Comparison of ENCODE assay signal across 10 cellular contexts in genomic region chr2:42854207-42854818, GRCh38.
A peak's percentile ranks its signal among the peaks of the same experiment; 100 is the strongest.
DNase-seq lines count a peak whose midpoint lies in the region; ATAC-seq, FAIRE-seq and TF ChIP-seq lines count a peak whose summit lies in the region.
"Had no signal": no experiment of that assay in that cellular context is flagged by ENCODE, and none has a peak within 500 bp of the region (broad histone marks: within the 10 kb centered on the region; RNA-seq: fewer than 3 reads in every experiment).

No MANE protein-coding gene starts in this region.

- H3K9me2 ChIP-seq in MM.1S (replicated peaks; ENCODE audit: insufficient read depth, low read length): no peaks in the 10 kb centered on the region

- DNase-seq in astrocyte (ENCODE audit: low read depth) (no peak), Right ventricle myocardium superior (peak; percentile 78), neuronal stem cell (ENCODE audit: low spot score) (no peak), uterus (peak; percentile 70 to 76), MM.1S (no peak), CD1c-positive myeloid dendritic cell (ENCODE audit: extremely low spot score) (no peak)
- DNase-seq: activated CD8-positive, alpha-beta T cell treated with anti-CD3 and anti-CD28 coated beads, Interleukin-2, amount 10 ng/mL, durations not matched to agents 7 days and 5 days had no signal

- no CpG with 5 or more reads among the region's 16 CpGs for whole genome bisulfite sequencing in neuronal stem cell (ENCODE audit: extremely low coverage in 2 of 2, insufficient read length in 2 of 2, insufficient replicate concordance in 1 of 2), 2 donors

- H2BK15ac ChIP-seq in neuronal stem cell (ENCODE audit: low read length): peak overlapping the region; percentile 86

- H4K91ac ChIP-seq in neuronal stem cell (ENCODE audit: low read depth, low read length, poor library complexity): peak overlapping the region; percentile 38

- no peak overlapping the region for H3K4me3 Mint-ChIP-seq in astrocyte (ENCODE audit: unreplicated experiment)
- H3K4me3 Mint-ChIP-seq: activated CD8-positive, alpha-beta T cell treated with anti-CD3 and anti-CD28 coated beads, Interleukin-2, amount 10 ng/mL, durations not matched to agents 7 days and 5 days had no signal

- peak overlapping the region; percentile 51 for H2BK12ac ChIP-seq in neuronal stem cell (ENCODE audit: low read length)

- H3K23ac ChIP-seq in neuronal stem cell (ENCODE audit: low read depth, low read length, poor library complexity): peak overlapping the region; percentile 40

- H3K79me1 ChIP-seq in neuronal stem cell (ENCODE audit: low read depth, low read length): no peaks in the 10 kb centered on the region

- peak overlapping the region; percentile 60 for H2AFZ ChIP-seq in astrocyte (ENCODE audit: low read depth, low read length)
- H2AFZ ChIP-seq in neuronal stem cell (ENCODE audit: low read length): peak overlapping the region; percentile 73
- H2AFZ ChIP-seq in MM.1S (ENCODE audit: low read length): no peak overlapping the region

- no peak overlapping the region for H3K27ac ChIP-seq in astrocyte (ENCODE audit: low read depth, low read length)
- H3K27ac ChIP-seq in neuronal stem cell (replicated peaks; ENCODE audit: low read length): no peak overlapping the region
- peak overlapping the region; percentile 83 to 84 for H3K27ac ChIP-seq in uterus
- no peak overlapping the region for H3K27ac ChIP-seq in MM.1S (ENCODE audit: low read length)
- H3K27ac ChIP-seq: SK-N-MC had no signal

- peaks cover 5% of the 10 kb centered on the region for H3K36me3 Mint-ChIP-seq in astrocyte (ENCODE audit: low read depth, unreplicated experiment)

- H3K14ac ChIP-seq in neuronal stem cell (ENCODE audit: low read length): no peak overlapping the region

- H3K4me1 Mint-ChIP-seq in astrocyte (ENCODE audit: low read depth, unreplicated experiment): no peaks in the 10 kb centered on the region

- H3K79me2 ChIP-seq in astrocyte (ENCODE audit: insufficient read depth, low read length) (no peaks in the 10 kb centered on the region), MM.1S (ENCODE audit: low read length) (no peaks in the 10 kb centered on the region)

- H2BK120ac ChIP-seq in neuronal stem cell (ENCODE audit: low read depth, low read length): peak overlapping the region; percentile 77

- no peak overlapping the region for H3K4ac ChIP-seq in neuronal stem cell (ENCODE audit: low read length)

- peak overlapping the region; percentile 88 for H3K18ac ChIP-seq in neuronal stem cell (ENCODE audit: low read length)

- no peak overlapping the region for H3K4me3 ChIP-seq in astrocyte (ENCODE audit: insufficient read depth, low read depth, low read length)
- no peak overlapping the region for H3K4me3 ChIP-seq in neuronal stem cell (ENCODE audit: low read length in 2 of 2)
- no peak overlapping the region for H3K4me3 ChIP-seq in uterus
- H3K4me3 ChIP-seq in MM.1S (ENCODE audit: low read length): no peak overlapping the region
- H3K4me3 ChIP-seq: SK-N-MC had no signal

- no peak for TF ChIP-seq POLR2A in uterus (IDR thresholded peaks at IDR 0.05)

- no peaks in the 10 kb centered on the region for H3K36me3 ChIP-seq in astrocyte (ENCODE audit: insufficient read depth, low read length)
- no peaks in the 10 kb centered on the region for H3K36me3 ChIP-seq in neuronal stem cell (replicated peaks in 1 of 2; ENCODE audit: control insufficient read depth in 2 of 2, insufficient read depth in 2 of 2, low read length in 2 of 2)
- H3K36me3 ChIP-seq in uterus: no peaks in the 10 kb centered on the region
- H3K36me3 ChIP-seq in MM.1S (replicated peaks; ENCODE audit: insufficient read depth, low read length): no peaks in the 10 kb centered on the region

- H3K4me1 ChIP-seq in astrocyte (ENCODE audit: insufficient read depth, low read length) (no peaks in the 10 kb centered on the region), neuronal stem cell (ENCODE audit: control insufficient read depth in 2 of 2, insufficient read depth in 1 of 2, low read depth in 1 of 2, low read length in 2 of 2) (peaks cover 6 to 12% of the 10 kb centered on the region in 2 donors), uterus (peaks cover 0 to 4% of the 10 kb centered on the region in 2 donors), MM.1S (ENCODE audit: low read length) (no peaks in the 10 kb centered on the region)

- no peak for FAIRE-seq in astrocyte (lab: Jason Lieb, UNC)
- FAIRE-seq: G401.6 had no signal

- no peaks in the 10 kb centered on the region for H3K27me3 ChIP-seq in astrocyte (ENCODE audit: insufficient read depth, low read length)
- H3K27me3 ChIP-seq in neuronal stem cell (ENCODE audit: control insufficient read depth in 3 of 3, insufficient read depth in 3 of 3, low read depth in 1 of 3, low read length in 3 of 3): no peaks in the 10 kb centered on the region
- no peaks in the 10 kb centered on the region for H3K27me3 ChIP-seq in uterus
- no peaks in the 10 kb centered on the region for H3K27me3 ChIP-seq in MM.1S (replicated peaks; ENCODE audit: insufficient read depth, low read length)

- H4K20me1 ChIP-seq in astrocyte (ENCODE audit: insufficient read depth, low read length) (no peaks in the 10 kb centered on the region), MM.1S (ENCODE audit: insufficient read depth, low read length) (no peaks in the 10 kb centered on the region)

- no peaks in the 10 kb centered on the region for H3K9me3 Mint-ChIP-seq in astrocyte (ENCODE audit: unreplicated experiment)

- H3K27ac Mint-ChIP-seq in astrocyte (ENCODE audit: unreplicated experiment): no peak overlapping the region
- H3K27ac Mint-ChIP-seq: activated CD8-positive, alpha-beta T cell treated with anti-CD3 and anti-CD28 coated beads, Interleukin-2, amount 10 ng/mL, durations not matched to agents 7 days and 5 days had no signal

- H3K9me3 ChIP-seq in astrocyte (ENCODE audit: insufficient read depth, low read depth, low read length): no peaks in the 10 kb centered on the region
- no peaks in the 10 kb centered on the region for H3K9me3 ChIP-seq in neuronal stem cell (replicated peaks in 1 of 2; ENCODE audit: control insufficient read depth in 2 of 2, insufficient read depth in 1 of 2, low read depth in 1 of 2, low read length in 2 of 2)
- no peaks in the 10 kb centered on the region for H3K9me3 ChIP-seq in uterus
- H3K9me3 ChIP-seq in MM.1S (replicated peaks; ENCODE audit: insufficient read depth, low read length): no peaks in the 10 kb centered on the region

- no peak overlapping the region for H4K8ac ChIP-seq in neuronal stem cell (ENCODE audit: low read depth, low read length)

- H2BK5ac ChIP-seq in neuronal stem cell (ENCODE audit: low read length): peak overlapping the region; percentile 7

- H3K4me2 ChIP-seq in astrocyte (ENCODE audit: low read length) (no peak overlapping the region), neuronal stem cell (ENCODE audit: insufficient read depth, low read length, poor library complexity, severe bottlenecking) (no peak overlapping the region), MM.1S (ENCODE audit: low read depth, low read length) (no peak overlapping the region)

- peaks cover 18% of the 10 kb centered on the region for H3K27me3 Mint-ChIP-seq in astrocyte (ENCODE audit: low read depth, unreplicated experiment)

- TF ChIP-seq CTCF in astrocyte (IDR thresholded peaks at IDR 0.05; ENCODE audit: insufficient read depth, low read depth, low read length): no peak
- no peak for TF ChIP-seq CTCF in uterus (IDR thresholded peaks at IDR 0.05)
- no peak for TF ChIP-seq CTCF in MM.1S (IDR thresholded peaks at IDR 0.05; ENCODE audit: low read length)

- peak overlapping the region; percentile 41 for H2AK5ac ChIP-seq in neuronal stem cell (ENCODE audit: low read depth, low read length)

- H3F3A ChIP-seq in MM.1S (ENCODE audit: insufficient read depth, low read length): no peaks in the 10 kb centered on the region

- intact Hi-C loops in Right ventricle myocardium superior (cut with DNase I): loop anchor here (10.0 kb wide), 1 partner anchor 380 kb away; no protein-coding TSS in a partner anchor
- intact Hi-C loops in uterus (cut with DNase I; ENCODE audit: low total_unique reads): no loop called here

- ATAC-seq in Right ventricle myocardium superior (ENCODE audit: poor library complexity) (peak; percentile 79), GM21717 (IDR thresholded peaks at IDR 0.05; ENCODE audit: unreplicated experiment) (no peak)
- ATAC-seq: activated CD8-positive, alpha-beta T cell treated with anti-CD3 and anti-CD28 coated beads, Interleukin-2, amount 10 ng/mL, durations not matched to agents 7 days and 5 days had no signal

- peak overlapping the region; percentile 18 for H3K9ac ChIP-seq in astrocyte (ENCODE audit: low read length)
- peak overlapping the region; percentile 5 for H3K9ac ChIP-seq in neuronal stem cell (ENCODE audit: low read depth, low read length, poor library complexity)
- no peak overlapping the region for H3K9ac ChIP-seq in MM.1S (ENCODE audit: low read length)

Comparison
In these comparisons a context has a peak if more than half of its experiments do, and no peak if none do; other contexts are left out.
1. DNase-seq: peak in Right ventricle myocardium superior (single experiment) and uterus (2 of 2); none in astrocyte (single experiment), neuronal stem cell (single experiment), MM.1S (single experiment) and CD1c-positive myeloid dendritic cell (single experiment).
2. H3K27ac ChIP-seq: peak in uterus (2 of 2); none in astrocyte (single experiment), neuronal stem cell (single experiment) and MM.1S (single experiment).